Comparison of ENCODE assay signal across 1 cellular context in the genomic region with DNA sequence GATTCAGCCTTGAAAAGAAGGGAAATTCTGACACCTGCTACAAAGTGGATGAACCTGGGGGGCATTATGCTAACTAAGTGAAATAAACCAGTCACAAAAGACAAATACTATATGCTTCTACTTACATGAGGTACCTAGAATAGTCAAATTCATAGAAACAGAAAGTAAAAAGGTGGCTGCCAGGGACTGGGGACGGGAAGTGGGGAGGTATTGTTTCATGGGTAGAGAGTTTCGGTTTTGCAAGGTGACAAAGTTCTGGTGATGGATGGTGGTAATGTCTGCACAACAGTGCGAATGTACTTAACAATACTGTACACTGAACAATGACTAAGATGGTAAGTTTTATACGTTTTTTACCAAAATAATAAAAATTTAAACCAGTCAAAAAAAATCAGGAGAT.
A peak's percentile ranks its signal among the peaks of the same experiment; 100 is the strongest.
TF ChIP-seq lines count a peak whose summit lies in the region.

No MANE protein-coding gene starts in this region.

TF ChIP-seq in GM12878, 131 proteins besides CTCF, POLR2A, EP300 and RAD21 (continued from another document and continues in another):
- TF ChIP-seq, protein P1, sequence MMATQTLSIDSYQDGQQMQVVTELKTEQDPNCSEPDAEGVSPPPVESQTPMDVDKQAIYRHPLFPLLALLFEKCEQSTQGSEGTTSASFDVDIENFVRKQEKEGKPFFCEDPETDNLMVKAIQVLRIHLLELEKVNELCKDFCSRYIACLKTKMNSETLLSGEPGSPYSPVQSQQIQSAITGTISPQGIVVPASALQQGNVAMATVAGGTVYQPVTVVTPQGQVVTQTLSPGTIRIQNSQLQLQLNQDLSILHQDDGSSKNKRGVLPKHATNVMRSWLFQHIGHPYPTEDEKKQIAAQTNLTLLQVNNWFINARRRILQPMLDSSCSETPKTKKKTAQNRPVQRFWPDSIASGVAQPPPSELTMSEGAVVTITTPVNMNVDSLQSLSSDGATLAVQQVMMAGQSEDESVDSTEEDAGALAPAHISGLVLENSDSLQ (IDR thresholded peaks at IDR 0.05) = peak; percentile 87
- TF ChIP-seq, protein P2, sequence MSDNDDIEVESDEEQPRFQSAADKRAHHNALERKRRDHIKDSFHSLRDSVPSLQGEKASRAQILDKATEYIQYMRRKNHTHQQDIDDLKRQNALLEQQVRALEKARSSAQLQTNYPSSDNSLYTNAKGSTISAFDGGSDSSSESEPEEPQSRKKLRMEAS (IDR thresholded peaks at IDR 0.05; ENCODE audit: low read depth, low read length) = no peak
- TF ChIP-seq SMAD5 (IDR thresholded peaks at IDR 0.05; ENCODE audit: low read depth) (no peak), MTA2 (IDR thresholded peaks at IDR 0.05; ENCODE audit: low read depth) (peak; percentile 53), TCF12 (IDR thresholded peaks at IDR 0.05; ENCODE audit: low read depth, low read length) (no peak), FOXM1 (IDR thresholded peaks at IDR 0.05; ENCODE audit: low read depth, low read length) (no peak), NFXL1 (IDR thresholded peaks at IDR 0.05; ENCODE audit: borderline replicate concordance) (no peak), FOXK2 (IDR thresholded peaks at IDR 0.05) (no peak), MXI1 (IDR thresholded peaks at IDR 0.05; ENCODE audit: low read depth, low read length) (peak; percentile 53; the same call in 1 of the 2 replicates), YY1 (IDR thresholded peaks at IDR 0.05; ENCODE audit: low read depth, low read length) (no peak), YBX1 (IDR thresholded peaks at IDR 0.05) (no peak), IKZF1 (conservative IDR thresholded peaks at IDR 0.05) (0 out of 2 replicates have a peak, but pooled peaks have one; percentile 26), RB1 (IDR thresholded peaks at IDR 0.05; ENCODE audit: borderline replicate concordance) (no peak), CBX5 (IDR thresholded peaks at IDR 0.05; ENCODE audit: low read depth) (0 out of 2 replicates have a peak, but pooled peaks have one; percentile 47), IRF4 (IDR thresholded peaks at IDR 0.05; ENCODE audit: low read depth, low read length) (peak; percentile 75), JUND (IDR thresholded peaks at IDR 0.05; ENCODE audit: low read depth, low read length) (no peak), NRF1 (conservative IDR thresholded peaks at IDR 0.05; ENCODE audit: low read depth, low read length) (no peak), MYC (IDR thresholded peaks at IDR 0.05; ENCODE audit: insufficient read depth, insufficient read length, insufficient replicate concordance, low read length, severe bottlenecking) (no peak), NBN (IDR thresholded peaks at IDR 0.05) (peak; percentile 32), IKZF2 (IDR thresholded peaks at IDR 0.05) (peak; percentile 70 to 73; a peak in 2 of 4 replicates), EGR1 (IDR thresholded peaks at IDR 0.05; ENCODE audit: borderline replicate concordance in 1 of 2, low read depth in 2 of 2, low read length in 2 of 2) (no peak), DPF2 (IDR thresholded peaks at IDR 0.05) (peak; percentile 37; the same call in 1 of the 2 replicates), TBL1XR1 (IDR thresholded peaks at IDR 0.05; ENCODE audit: low read depth, low read length) (peak; percentile 60; the same call in 1 of the 2 replicates), BCL11A (IDR thresholded peaks at IDR 0.05; ENCODE audit: low read depth, low read length) (peak; percentile 70), ZNF384 (IDR thresholded peaks at IDR 0.05; ENCODE audit: borderline replicate concordance, low read depth, low read length) (no peak), RAD51 (IDR thresholded peaks at IDR 0.05) (no peak), CHD4 (IDR thresholded peaks at IDR 0.05) (no peak), CBFB (IDR thresholded peaks at IDR 0.05; ENCODE audit: low read depth) (no peak; the same call in 1 of the 2 replicates)
- TF ChIP-seq, protein P3, sequence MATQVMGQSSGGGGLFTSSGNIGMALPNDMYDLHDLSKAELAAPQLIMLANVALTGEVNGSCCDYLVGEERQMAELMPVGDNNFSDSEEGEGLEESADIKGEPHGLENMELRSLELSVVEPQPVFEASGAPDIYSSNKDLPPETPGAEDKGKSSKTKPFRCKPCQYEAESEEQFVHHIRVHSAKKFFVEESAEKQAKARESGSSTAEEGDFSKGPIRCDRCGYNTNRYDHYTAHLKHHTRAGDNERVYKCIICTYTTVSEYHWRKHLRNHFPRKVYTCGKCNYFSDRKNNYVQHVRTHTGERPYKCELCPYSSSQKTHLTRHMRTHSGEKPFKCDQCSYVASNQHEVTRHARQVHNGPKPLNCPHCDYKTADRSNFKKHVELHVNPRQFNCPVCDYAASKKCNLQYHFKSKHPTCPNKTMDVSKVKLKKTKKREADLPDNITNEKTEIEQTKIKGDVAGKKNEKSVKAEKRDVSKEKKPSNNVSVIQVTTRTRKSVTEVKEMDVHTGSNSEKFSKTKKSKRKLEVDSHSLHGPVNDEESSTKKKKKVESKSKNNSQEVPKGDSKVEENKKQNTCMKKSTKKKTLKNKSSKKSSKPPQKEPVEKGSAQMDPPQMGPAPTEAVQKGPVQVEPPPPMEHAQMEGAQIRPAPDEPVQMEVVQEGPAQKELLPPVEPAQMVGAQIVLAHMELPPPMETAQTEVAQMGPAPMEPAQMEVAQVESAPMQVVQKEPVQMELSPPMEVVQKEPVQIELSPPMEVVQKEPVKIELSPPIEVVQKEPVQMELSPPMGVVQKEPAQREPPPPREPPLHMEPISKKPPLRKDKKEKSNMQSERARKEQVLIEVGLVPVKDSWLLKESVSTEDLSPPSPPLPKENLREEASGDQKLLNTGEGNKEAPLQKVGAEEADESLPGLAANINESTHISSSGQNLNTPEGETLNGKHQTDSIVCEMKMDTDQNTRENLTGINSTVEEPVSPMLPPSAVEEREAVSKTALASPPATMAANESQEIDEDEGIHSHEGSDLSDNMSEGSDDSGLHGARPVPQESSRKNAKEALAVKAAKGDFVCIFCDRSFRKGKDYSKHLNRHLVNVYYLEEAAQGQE (IDR thresholded peaks at IDR 0.05; ENCODE audit: low read depth, low read length) = no peak
- TF ChIP-seq, protein P4, sequence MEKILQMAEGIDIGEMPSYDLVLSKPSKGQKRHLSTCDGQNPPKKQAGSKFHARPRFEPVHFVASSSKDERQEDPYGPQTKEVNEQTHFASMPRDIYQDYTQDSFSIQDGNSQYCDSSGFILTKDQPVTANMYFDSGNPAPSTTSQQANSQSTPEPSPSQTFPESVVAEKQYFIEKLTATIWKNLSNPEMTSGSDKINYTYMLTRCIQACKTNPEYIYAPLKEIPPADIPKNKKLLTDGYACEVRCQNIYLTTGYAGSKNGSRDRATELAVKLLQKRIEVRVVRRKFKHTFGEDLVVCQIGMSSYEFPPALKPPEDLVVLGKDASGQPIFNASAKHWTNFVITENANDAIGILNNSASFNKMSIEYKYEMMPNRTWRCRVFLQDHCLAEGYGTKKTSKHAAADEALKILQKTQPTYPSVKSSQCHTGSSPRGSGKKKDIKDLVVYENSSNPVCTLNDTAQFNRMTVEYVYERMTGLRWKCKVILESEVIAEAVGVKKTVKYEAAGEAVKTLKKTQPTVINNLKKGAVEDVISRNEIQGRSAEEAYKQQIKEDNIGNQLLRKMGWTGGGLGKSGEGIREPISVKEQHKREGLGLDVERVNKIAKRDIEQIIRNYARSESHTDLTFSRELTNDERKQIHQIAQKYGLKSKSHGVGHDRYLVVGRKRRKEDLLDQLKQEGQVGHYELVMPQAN (conservative IDR thresholded peaks at IDR 0.05) = no peak
- TF ChIP-seq, protein P5, sequence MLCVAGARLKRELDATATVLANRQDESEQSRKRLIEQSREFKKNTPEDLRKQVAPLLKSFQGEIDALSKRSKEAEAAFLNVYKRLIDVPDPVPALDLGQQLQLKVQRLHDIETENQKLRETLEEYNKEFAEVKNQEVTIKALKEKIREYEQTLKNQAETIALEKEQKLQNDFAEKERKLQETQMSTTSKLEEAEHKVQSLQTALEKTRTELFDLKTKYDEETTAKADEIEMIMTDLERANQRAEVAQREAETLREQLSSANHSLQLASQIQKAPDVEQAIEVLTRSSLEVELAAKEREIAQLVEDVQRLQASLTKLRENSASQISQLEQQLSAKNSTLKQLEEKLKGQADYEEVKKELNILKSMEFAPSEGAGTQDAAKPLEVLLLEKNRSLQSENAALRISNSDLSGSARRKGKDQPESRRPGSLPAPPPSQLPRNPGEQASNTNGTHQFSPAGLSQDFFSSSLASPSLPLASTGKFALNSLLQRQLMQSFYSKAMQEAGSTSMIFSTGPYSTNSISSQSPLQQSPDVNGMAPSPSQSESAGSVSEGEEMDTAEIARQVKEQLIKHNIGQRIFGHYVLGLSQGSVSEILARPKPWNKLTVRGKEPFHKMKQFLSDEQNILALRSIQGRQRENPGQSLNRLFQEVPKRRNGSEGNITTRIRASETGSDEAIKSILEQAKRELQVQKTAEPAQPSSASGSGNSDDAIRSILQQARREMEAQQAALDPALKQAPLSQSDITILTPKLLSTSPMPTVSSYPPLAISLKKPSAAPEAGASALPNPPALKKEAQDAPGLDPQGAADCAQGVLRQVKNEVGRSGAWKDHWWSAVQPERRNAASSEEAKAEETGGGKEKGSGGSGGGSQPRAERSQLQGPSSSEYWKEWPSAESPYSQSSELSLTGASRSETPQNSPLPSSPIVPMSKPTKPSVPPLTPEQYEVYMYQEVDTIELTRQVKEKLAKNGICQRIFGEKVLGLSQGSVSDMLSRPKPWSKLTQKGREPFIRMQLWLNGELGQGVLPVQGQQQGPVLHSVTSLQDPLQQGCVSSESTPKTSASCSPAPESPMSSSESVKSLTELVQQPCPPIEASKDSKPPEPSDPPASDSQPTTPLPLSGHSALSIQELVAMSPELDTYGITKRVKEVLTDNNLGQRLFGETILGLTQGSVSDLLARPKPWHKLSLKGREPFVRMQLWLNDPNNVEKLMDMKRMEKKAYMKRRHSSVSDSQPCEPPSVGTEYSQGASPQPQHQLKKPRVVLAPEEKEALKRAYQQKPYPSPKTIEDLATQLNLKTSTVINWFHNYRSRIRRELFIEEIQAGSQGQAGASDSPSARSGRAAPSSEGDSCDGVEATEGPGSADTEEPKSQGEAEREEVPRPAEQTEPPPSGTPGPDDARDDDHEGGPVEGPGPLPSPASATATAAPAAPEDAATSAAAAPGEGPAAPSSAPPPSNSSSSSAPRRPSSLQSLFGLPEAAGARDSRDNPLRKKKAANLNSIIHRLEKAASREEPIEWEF (IDR thresholded peaks at IDR 0.05; ENCODE audit: insufficient replicate concordance, low read depth, low read length) = peak; percentile 22
- TF ChIP-seq, protein P6, sequence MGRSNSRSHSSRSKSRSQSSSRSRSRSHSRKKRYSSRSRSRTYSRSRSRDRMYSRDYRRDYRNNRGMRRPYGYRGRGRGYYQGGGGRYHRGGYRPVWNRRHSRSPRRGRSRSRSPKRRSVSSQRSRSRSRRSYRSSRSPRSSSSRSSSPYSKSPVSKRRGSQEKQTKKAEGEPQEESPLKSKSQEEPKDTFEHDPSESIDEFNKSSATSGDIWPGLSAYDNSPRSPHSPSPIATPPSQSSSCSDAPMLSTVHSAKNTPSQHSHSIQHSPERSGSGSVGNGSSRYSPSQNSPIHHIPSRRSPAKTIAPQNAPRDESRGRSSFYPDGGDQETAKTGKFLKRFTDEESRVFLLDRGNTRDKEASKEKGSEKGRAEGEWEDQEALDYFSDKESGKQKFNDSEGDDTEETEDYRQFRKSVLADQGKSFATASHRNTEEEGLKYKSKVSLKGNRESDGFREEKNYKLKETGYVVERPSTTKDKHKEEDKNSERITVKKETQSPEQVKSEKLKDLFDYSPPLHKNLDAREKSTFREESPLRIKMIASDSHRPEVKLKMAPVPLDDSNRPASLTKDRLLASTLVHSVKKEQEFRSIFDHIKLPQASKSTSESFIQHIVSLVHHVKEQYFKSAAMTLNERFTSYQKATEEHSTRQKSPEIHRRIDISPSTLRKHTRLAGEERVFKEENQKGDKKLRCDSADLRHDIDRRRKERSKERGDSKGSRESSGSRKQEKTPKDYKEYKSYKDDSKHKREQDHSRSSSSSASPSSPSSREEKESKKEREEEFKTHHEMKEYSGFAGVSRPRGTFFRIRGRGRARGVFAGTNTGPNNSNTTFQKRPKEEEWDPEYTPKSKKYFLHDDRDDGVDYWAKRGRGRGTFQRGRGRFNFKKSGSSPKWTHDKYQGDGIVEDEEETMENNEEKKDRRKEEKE (IDR thresholded peaks at IDR 0.05) = no peak
- TF ChIP-seq, protein P7, sequence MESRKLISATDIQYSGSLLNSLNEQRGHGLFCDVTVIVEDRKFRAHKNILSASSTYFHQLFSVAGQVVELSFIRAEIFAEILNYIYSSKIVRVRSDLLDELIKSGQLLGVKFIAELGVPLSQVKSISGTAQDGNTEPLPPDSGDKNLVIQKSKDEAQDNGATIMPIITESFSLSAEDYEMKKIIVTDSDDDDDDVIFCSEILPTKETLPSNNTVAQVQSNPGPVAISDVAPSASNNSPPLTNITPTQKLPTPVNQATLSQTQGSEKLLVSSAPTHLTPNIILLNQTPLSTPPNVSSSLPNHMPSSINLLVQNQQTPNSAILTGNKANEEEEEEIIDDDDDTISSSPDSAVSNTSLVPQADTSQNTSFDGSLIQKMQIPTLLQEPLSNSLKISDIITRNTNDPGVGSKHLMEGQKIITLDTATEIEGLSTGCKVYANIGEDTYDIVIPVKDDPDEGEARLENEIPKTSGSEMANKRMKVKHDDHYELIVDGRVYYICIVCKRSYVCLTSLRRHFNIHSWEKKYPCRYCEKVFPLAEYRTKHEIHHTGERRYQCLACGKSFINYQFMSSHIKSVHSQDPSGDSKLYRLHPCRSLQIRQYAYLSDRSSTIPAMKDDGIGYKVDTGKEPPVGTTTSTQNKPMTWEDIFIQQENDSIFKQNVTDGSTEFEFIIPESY (IDR thresholded peaks at IDR 0.05) = no peak
- TF ChIP-seq, protein P8, sequence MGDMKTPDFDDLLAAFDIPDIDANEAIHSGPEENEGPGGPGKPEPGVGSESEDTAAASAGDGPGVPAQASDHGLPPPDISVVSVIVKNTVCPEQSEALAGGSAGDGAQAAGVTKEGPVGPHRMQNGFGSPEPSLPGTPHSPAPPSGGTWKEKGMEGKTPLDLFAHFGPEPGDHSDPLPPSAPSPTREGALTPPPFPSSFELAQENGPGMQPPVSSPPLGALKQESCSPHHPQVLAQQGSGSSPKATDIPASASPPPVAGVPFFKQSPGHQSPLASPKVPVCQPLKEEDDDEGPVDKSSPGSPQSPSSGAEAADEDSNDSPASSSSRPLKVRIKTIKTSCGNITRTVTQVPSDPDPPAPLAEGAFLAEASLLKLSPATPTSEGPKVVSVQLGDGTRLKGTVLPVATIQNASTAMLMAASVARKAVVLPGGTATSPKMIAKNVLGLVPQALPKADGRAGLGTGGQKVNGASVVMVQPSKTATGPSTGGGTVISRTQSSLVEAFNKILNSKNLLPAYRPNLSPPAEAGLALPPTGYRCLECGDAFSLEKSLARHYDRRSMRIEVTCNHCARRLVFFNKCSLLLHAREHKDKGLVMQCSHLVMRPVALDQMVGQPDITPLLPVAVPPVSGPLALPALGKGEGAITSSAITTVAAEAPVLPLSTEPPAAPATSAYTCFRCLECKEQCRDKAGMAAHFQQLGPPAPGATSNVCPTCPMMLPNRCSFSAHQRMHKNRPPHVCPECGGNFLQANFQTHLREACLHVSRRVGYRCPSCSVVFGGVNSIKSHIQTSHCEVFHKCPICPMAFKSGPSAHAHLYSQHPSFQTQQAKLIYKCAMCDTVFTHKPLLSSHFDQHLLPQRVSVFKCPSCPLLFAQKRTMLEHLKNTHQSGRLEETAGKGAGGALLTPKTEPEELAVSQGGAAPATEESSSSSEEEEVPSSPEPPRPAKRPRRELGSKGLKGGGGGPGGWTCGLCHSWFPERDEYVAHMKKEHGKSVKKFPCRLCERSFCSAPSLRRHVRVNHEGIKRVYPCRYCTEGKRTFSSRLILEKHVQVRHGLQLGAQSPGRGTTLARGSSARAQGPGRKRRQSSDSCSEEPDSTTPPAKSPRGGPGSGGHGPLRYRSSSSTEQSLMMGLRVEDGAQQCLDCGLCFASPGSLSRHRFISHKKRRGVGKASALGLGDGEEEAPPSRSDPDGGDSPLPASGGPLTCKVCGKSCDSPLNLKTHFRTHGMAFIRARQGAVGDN (IDR thresholded peaks at IDR 0.05) = no peak
